ENCODE assay signal across 1 cellular context in the genomic region with DNA sequence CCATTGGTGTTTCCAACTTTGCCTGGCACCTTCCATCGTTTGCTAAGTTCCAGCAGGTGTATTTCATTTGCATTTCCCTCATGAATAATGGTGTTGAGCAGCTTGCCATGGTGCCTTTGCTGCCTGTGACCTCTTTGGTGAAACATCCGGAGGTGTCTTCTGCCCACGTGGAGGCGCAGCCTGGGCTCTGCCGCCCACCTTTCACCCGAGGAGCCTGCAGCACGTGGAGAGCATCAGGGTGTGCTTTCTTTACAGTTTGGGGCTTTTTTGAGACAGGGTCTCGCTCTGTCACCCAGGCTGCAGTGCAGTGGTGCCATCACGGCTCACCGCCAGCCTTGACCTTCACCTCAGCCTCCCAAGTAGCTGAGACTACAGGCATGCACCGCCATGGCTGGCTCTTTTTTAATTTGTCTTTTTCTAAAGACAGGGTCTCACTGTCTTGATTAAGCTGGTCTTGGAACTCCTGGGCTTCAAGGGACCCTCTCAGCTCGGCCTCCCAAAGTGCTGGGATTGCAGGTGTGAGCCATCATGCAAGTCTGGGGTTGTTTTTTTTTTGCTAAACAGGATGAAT.
TF ChIP-seq lines count a peak whose summit lies in the region.

No MANE protein-coding gene starts in this region.

TF ChIP-seq in WTC11, 78 proteins besides CTCF, POLR2A, EP300 and RAD21 (continued from another document):
- TF ChIP-seq, protein P1, sequence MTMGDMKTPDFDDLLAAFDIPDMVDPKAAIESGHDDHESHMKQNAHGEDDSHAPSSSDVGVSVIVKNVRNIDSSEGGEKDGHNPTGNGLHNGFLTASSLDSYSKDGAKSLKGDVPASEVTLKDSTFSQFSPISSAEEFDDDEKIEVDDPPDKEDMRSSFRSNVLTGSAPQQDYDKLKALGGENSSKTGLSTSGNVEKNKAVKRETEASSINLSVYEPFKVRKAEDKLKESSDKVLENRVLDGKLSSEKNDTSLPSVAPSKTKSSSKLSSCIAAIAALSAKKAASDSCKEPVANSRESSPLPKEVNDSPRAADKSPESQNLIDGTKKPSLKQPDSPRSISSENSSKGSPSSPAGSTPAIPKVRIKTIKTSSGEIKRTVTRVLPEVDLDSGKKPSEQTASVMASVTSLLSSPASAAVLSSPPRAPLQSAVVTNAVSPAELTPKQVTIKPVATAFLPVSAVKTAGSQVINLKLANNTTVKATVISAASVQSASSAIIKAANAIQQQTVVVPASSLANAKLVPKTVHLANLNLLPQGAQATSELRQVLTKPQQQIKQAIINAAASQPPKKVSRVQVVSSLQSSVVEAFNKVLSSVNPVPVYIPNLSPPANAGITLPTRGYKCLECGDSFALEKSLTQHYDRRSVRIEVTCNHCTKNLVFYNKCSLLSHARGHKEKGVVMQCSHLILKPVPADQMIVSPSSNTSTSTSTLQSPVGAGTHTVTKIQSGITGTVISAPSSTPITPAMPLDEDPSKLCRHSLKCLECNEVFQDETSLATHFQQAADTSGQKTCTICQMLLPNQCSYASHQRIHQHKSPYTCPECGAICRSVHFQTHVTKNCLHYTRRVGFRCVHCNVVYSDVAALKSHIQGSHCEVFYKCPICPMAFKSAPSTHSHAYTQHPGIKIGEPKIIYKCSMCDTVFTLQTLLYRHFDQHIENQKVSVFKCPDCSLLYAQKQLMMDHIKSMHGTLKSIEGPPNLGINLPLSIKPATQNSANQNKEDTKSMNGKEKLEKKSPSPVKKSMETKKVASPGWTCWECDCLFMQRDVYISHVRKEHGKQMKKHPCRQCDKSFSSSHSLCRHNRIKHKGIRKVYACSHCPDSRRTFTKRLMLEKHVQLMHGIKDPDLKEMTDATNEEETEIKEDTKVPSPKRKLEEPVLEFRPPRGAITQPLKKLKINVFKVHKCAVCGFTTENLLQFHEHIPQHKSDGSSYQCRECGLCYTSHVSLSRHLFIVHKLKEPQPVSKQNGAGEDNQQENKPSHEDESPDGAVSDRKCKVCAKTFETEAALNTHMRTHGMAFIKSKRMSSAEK (CRISPR knock-in tag; IDR thresholded peaks at IDR 0.05; ENCODE audit: borderline replicate concordance), result no peak
- TF ChIP-seq AR (CRISPR knock-in tag; IDR thresholded peaks at IDR 0.05) (no peak), NFE2L1 (CRISPR knock-in tag; IDR thresholded peaks at IDR 0.05) (no peak), MLX (CRISPR knock-in tag; IDR thresholded peaks at IDR 0.05) (no peak), HMGA2 (CRISPR knock-in tag; IDR thresholded peaks at IDR 0.05) (no peak)
